ENCODE assay signal across 8 cellular contexts in genomic region chr7:2521952-2522591, GRCh38. TPM values are rescaled to one million over a fixed set of nuclear protein-coding genes. Genes with fewer than 3 reads are reported as not detected.
A peak's percentile ranks its signal among the peaks of the same experiment; 100 is the strongest.
DNase-seq lines count a peak whose midpoint lies in the region; ATAC-seq and TF ChIP-seq lines count a peak whose summit lies in the region.

No MANE protein-coding gene starts in this region.

- H3K4me3 ChIP-seq in DND-41 (ENCODE audit: low read depth in 1 of 2, low read length in 2 of 2) = peak overlapping the region in 1 of 2 experiments; percentile 6; a peak in 1 of 4 replicates
- peak overlapping the region; percentile 73 for H3K4me3 ChIP-seq in NT2/D1 (ENCODE audit: insufficient read length, low read depth)
- H3K4me3 ChIP-seq in right cardiac atrium (ENCODE audit: low read length) = peak overlapping the region; percentile 66
- no peak overlapping the region for H3K4me3 ChIP-seq in testis

- DNase-seq in DND-41 (peak; percentile 83), NT2/D1 (ENCODE audit: low read depth, low spot score) (no peak), right cardiac atrium (peak; percentile 62 to 82 (median 81)), HCEC 1CT (no peak), testis (no peak), AG08396 (ENCODE audit: low spot score) (no peak)
- peak; percentile 61 for DNase-seq in activated T-helper 9 cell treated with anti-CD3 and anti-CD28 coated beads, Interleukin-2, amount 50 U/mL, for 16 hours (ENCODE audit: low read depth)
- peak; percentile 56 for DNase-seq in stimulated activated CD4-positive, alpha-beta T cell treated with anti-CD3 and anti-CD28 coated beads, Interleukin-12 subunit alpha, Interleukin-12 subunit beta, amount 100 ng/mL, for 4 hours

- no peak overlapping the region for H2AFZ ChIP-seq in DND-41 (ENCODE audit: low read depth, low read length)

- no peaks in the 10 kb centered on the region for H3K36me3 ChIP-seq in DND-41 (ENCODE audit: insufficient read depth, low read length)
- H3K36me3 ChIP-seq in NT2/D1 (ENCODE audit: insufficient read depth, insufficient read length, low read length) = peaks cover 31% of the 10 kb centered on the region
- no peaks in the 10 kb centered on the region for H3K36me3 ChIP-seq in testis (ENCODE audit: low read depth, missing control alignments)

- peak; percentile 64 for ATAC-seq in DND-41 (ENCODE audit: insufficient read depth, low read depth)
- peak; percentile 6 for ATAC-seq in right cardiac atrium

- H3K4me1 ChIP-seq in DND-41 (ENCODE audit: insufficient read depth, low read length) (peaks cover 39% of the 10 kb centered on the region), NT2/D1 (ENCODE audit: insufficient read depth, insufficient read length) (peaks cover 59% of the 10 kb centered on the region), right cardiac atrium (ENCODE audit: control insufficient read depth, insufficient read depth, low read length) (peaks cover 6% of the 10 kb centered on the region), testis (peaks cover 48% of the 10 kb centered on the region)

- H3K9ac ChIP-seq in DND-41 (ENCODE audit: low read depth, low read length) (peak overlapping the region; percentile 20; the same call in 1 of the 2 replicates), NT2/D1 (ENCODE audit: insufficient read length, low read depth) (peak overlapping the region; percentile 86)

- no peak for TF ChIP-seq POLR2A in testis (IDR thresholded peaks at IDR 0.05)

- H3K79me2 ChIP-seq in DND-41 (ENCODE audit: insufficient read depth, low read length) = no peaks in the 10 kb centered on the region

- H3K27me3 ChIP-seq in DND-41 (ENCODE audit: insufficient read depth, low read length, poor library complexity) (peaks cover 8% of the 10 kb centered on the region), NT2/D1 (ENCODE audit: insufficient read depth, insufficient read length) (peaks cover 47% of the 10 kb centered on the region), right cardiac atrium (ENCODE audit: control insufficient read depth, insufficient read depth) (no peaks in the 10 kb centered on the region), testis (no peaks in the 10 kb centered on the region)

- TF ChIP-seq CTCF in DND-41 (IDR thresholded peaks at IDR 0.05; ENCODE audit: borderline replicate concordance, extremely low read depth, low read length, poor library complexity, severe bottlenecking) (no peak), testis (IDR thresholded peaks at IDR 0.05) (no peak)

- intact Hi-C loops in right cardiac atrium (cut with DNase I) = no loop called here
- intact Hi-C loops in testis (cut with DNase I; ENCODE audit: low total_unique reads) = no loop called here

- H3K27ac ChIP-seq in DND-41 (ENCODE audit: low read length) (no peak overlapping the region), right cardiac atrium (ENCODE audit: low read length) (no peak overlapping the region), testis (no peak overlapping the region)

- peak overlapping the region; percentile 53 for H3K4me2 ChIP-seq in DND-41 (ENCODE audit: insufficient read depth, low read length)

- WGBS in right cardiac atrium = 23% methylated on average over 17 of the region's 17 CpGs
- 49 to 67% methylated on average over 14 to 17 of the region's 17 CpGs for WGBS in testis, 2 donors

- H4K20me1 ChIP-seq in DND-41 (ENCODE audit: insufficient read depth, low read length) = peaks cover 19% of the 10 kb centered on the region

- no peaks in the 10 kb centered on the region for H3K9me3 ChIP-seq in DND-41 (ENCODE audit: insufficient read depth, low read length, severe bottlenecking)
- H3K9me3 ChIP-seq in NT2/D1 (ENCODE audit: insufficient read depth, low read length) = no peaks in the 10 kb centered on the region
- H3K9me3 ChIP-seq in right cardiac atrium (ENCODE audit: control insufficient read depth, low read length) = no peaks in the 10 kb centered on the region
- no peaks in the 10 kb centered on the region for H3K9me3 ChIP-seq in testis

RNA-seq across cellular contexts. Expression of gene LFNG, which starts 2.5 kb away (rescaled TPM):
- total RNA-seq in right cardiac atrium (1 to 10 TPM; 3.6 to 6.6 (median 4.8) TPM), testis (10 to 100 TPM; 18.3 to 34.1 TPM)
- polyA plus RNA-seq in right cardiac atrium (6.0 TPM), testis (ENCODE audit: insufficient read depth, low read depth, low replicate concordance) (10.1 TPM)

RNA-seq across cellular contexts. Expression of gene BRAT1, which starts 33.3 kb away (rescaled TPM):
- total RNA-seq in right cardiac atrium (10 to 100 TPM; 15.4 to 19.0 (median 16.1) TPM), testis (100 to 1,000 TPM; 104 to 108 TPM)
- polyA plus RNA-seq in right cardiac atrium (16.9 TPM), testis (ENCODE audit: insufficient read depth, low read depth, low replicate concordance) (45.3 TPM)

RNA-seq across cellular contexts. Expression of gene IQCE, which starts 36.7 kb away (rescaled TPM):
- total RNA-seq in right cardiac atrium (10 to 100 TPM; 10.6 to 16.0 (median 15.2) TPM), testis (100 to 1,000 TPM in 1 of 2 donors, 10 to 100 TPM in 1; 57.9 to 139 TPM)
- polyA plus RNA-seq in right cardiac atrium (7.9 TPM), testis (ENCODE audit: insufficient read depth, low read depth, low replicate concordance) (86.4 TPM)

RNA-seq across cellular contexts. Expression of gene GRIFIN, which starts 45.9 kb away (rescaled TPM):
- not detected for total RNA-seq in right cardiac atrium
- polyA plus RNA-seq in right cardiac atrium = not detected
- total RNA-seq in testis = not detected
- not detected for polyA plus RNA-seq in testis (ENCODE audit: insufficient read depth, low read depth, low replicate concordance)

Comparison
In these comparisons a context has a peak if more than half of its experiments do, and no peak if none do; other contexts are left out.
1. DNase-seq: peak in DND-41 (single experiment), activated T-helper 9 cell treated with anti-CD3 and anti-CD28 coated beads, Interleukin-2, amount 50 U/mL, for 16 hours (single experiment), right cardiac atrium (3 of 3) and stimulated activated CD4-positive, alpha-beta T cell treated with anti-CD3 and anti-CD28 coated beads, Interleukin-12 subunit alpha, Interleukin-12 subunit beta, amount 100 ng/mL, for 4 hours (single experiment); none in NT2/D1 (single experiment), HCEC 1CT (single experiment), testis (single experiment) and AG08396 (single experiment).
2. H3K4me3 ChIP-seq: peak in NT2/D1 (single experiment) and right cardiac atrium (single experiment); none in testis (0 of 2).
3. RNA of gene BRAT1, which starts 33.3 kb away (total RNA-seq): 104 to 108 TPM in testis; 15.4 to 19.0 TPM in right cardiac atrium; every median in the first group is over 4 times any median in the second.